ENCODE assay signal across 1 cellular context in genomic region chr10:113895018-113895417, GRCh38.
TF ChIP-seq lines count a peak whose summit lies in the region.

No MANE protein-coding gene starts in this region.

TF ChIP-seq in GM23338, 12 proteins besides CTCF, POLR2A, EP300 and RAD21:
- no peak for TF ChIP-seq REST (IDR thresholded peaks at IDR 0.05; ENCODE audit: unreplicated experiment)
- no peak for TF ChIP-seq ZNF114 (CRISPR knock-in tag; IDR thresholded peaks at IDR 0.05)
- TF ChIP-seq ETS1 (IDR thresholded peaks at IDR 0.05) = no peak
- no peak for TF ChIP-seq EZH2phosphoT487 (IDR thresholded peaks at IDR 0.05; ENCODE audit: unreplicated experiment)
- TF ChIP-seq STAT1 (IDR thresholded peaks at IDR 0.05; ENCODE audit: unreplicated experiment) = no peak
- no peak for TF ChIP-seq JUNB (IDR thresholded peaks at IDR 0.05; ENCODE audit: unreplicated experiment)
- no peak for TF ChIP-seq CREB1 (CRISPR knock-in tag; IDR thresholded peaks at IDR 0.05; ENCODE audit: low read depth)
- no peak for TF ChIP-seq POLR2AphosphoS5 (IDR thresholded peaks at IDR 0.05; ENCODE audit: low read depth)
- TF ChIP-seq ZNF331 (CRISPR knock-in tag; IDR thresholded peaks at IDR 0.05; ENCODE audit: low read depth) = no peak
- no peak for TF ChIP-seq NANOG (IDR thresholded peaks at IDR 0.05; ENCODE audit: borderline replicate concordance)
- no peak for TF ChIP-seq EZH2 (IDR thresholded peaks at IDR 0.05; ENCODE audit: low read depth, unreplicated experiment)
- no peak for TF ChIP-seq ZNF462 (CRISPR knock-in tag; IDR thresholded peaks at IDR 0.05)
